8 cellular contexts compared by ENCODE assay signal in the genomic region with DNA sequence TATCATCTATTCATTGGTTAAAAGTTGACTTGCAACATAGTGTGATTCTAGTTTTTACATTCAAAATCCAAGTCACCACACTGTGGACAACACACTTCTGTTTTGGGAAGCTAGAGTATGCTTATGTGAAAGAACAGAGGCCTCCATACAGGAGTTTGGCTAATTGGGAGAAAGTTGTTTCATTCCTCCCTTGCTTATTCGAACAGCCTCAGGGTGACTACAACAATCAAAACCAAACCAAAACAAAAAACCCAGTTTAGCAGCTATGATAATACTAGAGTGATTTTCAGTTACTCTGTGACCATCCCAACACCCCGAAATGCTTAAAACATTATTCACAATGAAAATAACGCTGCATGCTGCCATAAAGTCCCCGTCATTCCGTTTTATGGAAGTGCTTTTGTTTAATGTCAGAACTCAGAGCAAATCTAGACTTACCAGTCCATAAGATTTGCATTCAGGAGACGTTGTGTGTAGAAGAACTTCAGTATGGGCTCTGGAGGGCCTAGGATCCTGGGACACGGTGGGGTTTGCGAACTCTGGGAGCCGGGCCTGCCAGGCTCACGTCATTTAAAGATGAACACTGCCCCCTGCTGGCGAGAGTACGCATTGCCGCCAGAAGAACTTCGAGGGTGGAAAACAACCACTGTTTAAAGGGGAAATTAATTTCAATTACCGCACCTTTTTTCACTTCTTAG.
DNase-seq lines count a peak whose midpoint lies in the region; ATAC-seq and TF ChIP-seq lines count a peak whose summit lies in the region.

No MANE protein-coding gene starts in this region.

- H3K4me3 ChIP-seq in lung: no peak overlapping the region

- no peak overlapping the region for H3K27ac Mint-ChIP-seq in Calu3 (ENCODE audit: unreplicated experiment)
- no peak overlapping the region for H3K27ac Mint-ChIP-seq in activated CD4-positive, alpha-beta T cell treated with anti-CD3 and anti-CD28 coated beads, Interleukin-2, amount 10 ng/mL, durations not matched to agents 7 days and 5 days

- H3K9me3 Mint-ChIP-seq in Calu3 (ENCODE audit: low read depth, unreplicated experiment): no peaks in the 10 kb centered on the region
- no peaks in the 10 kb centered on the region for H3K9me3 Mint-ChIP-seq in activated CD4-positive, alpha-beta T cell treated with anti-CD3 and anti-CD28 coated beads, Interleukin-2, amount 10 ng/mL, durations not matched to agents 7 days and 5 days

- CTCF ChIA-PET in Calu3 (lab: Charles Lee): interaction anchor here (0.8 to 2.7 kb wide), 3 partner anchors 33 to 58 kb away, joined by 3 to 16 read pairs (median 3); no protein-coding TSS in a partner anchor
- CTCF ChIA-PET in activated CD4-positive, alpha-beta T cell treated with anti-CD3 and anti-CD28 coated beads, Interleukin-2, amount 10 ng/mL, durations not matched to agents 7 days and 5 days (lab: Charles Lee): interaction anchor here (0.6 to 2.1 kb wide), 3 partner anchors 8 to 241 kb away, joined by 3 to 6 read pairs (median 5); no protein-coding TSS in a partner anchor

- H3K27ac ChIP-seq in lung (ENCODE audit: low read depth in 1 of 2, low read length in 1 of 2): no peak overlapping the region

- ATAC-seq in GM21723 (IDR thresholded peaks at IDR 0.05; ENCODE audit: unreplicated experiment): peak; percentile 79
- ATAC-seq in lung (ENCODE audit: insufficient read depth, low FRiP score): no peak
- no peak for ATAC-seq in HG03378 (IDR thresholded peaks at IDR 0.05; ENCODE audit: unreplicated experiment)

- POLR2A ChIA-PET in activated CD4-positive, alpha-beta T cell treated with anti-CD3 and anti-CD28 coated beads, Interleukin-2, amount 10 ng/mL, durations not matched to agents 7 days and 5 days (lab: Charles Lee): no interaction called here

- whole genome bisulfite sequencing in lung, 2 donors: 32 to 34% methylated on average over 15 of the region's 15 CpGs

- H3K4me1 Mint-ChIP-seq in Calu3 (ENCODE audit: low read depth, unreplicated experiment): peaks cover 16% of the 10 kb centered on the region
- H3K4me1 Mint-ChIP-seq in activated CD4-positive, alpha-beta T cell treated with anti-CD3 and anti-CD28 coated beads, Interleukin-2, amount 10 ng/mL, durations not matched to agents 7 days and 5 days: no peaks in the 10 kb centered on the region

- no peaks in the 10 kb centered on the region for H3K9me3 ChIP-seq in lung (ENCODE audit: control insufficient read depth in 2 of 2, insufficient read depth in 1 of 2, low read length in 1 of 2)

- peak; percentile 75 for DNase-seq in Calu3
- peak; percentile 3 for DNase-seq in NCI-H2107 treated with DMSO at 0.1 percent for 48 hours (lab: John Stamatoyannopoulos, UW; ENCODE audit: unreplicated experiment)
- peak; percentile 63 for DNase-seq in activated CD4-positive, alpha-beta T cell treated with anti-CD3 and anti-CD28 coated beads, Interleukin-2, amount 10 ng/mL, durations not matched to agents 7 days and 5 days
- DNase-seq in dermis microvascular lymphatic vessel endothelial cell (ENCODE audit: low read depth in 2 of 2): peak; percentile 28 to 57
- peak; percentile 72 for DNase-seq in lung (ENCODE audit: low spot score)
- DNase-seq in stimulated activated CD8-positive, alpha-beta memory T cell treated with anti-CD3 and anti-CD28 coated beads, Interleukin-12 subunit alpha, Interleukin-12 subunit beta, amount 100 ng/mL, for 24 hours (ENCODE audit: extremely low read depth): peak; percentile 27

- H3K4me1 ChIP-seq in lung (ENCODE audit: control insufficient read depth in 2 of 2, insufficient read depth in 2 of 2, low read length in 2 of 2): peaks cover 0 to 1% of the 10 kb centered on the region in 2 donors

- H3K36me3 ChIP-seq in lung (ENCODE audit: control insufficient read depth in 2 of 2, insufficient read depth in 2 of 2, low read length in 2 of 2): no peaks in the 10 kb centered on the region

- no peak overlapping the region for H3K4me3 Mint-ChIP-seq in Calu3 (ENCODE audit: low read depth, unreplicated experiment)
- H3K4me3 Mint-ChIP-seq in activated CD4-positive, alpha-beta T cell treated with anti-CD3 and anti-CD28 coated beads, Interleukin-2, amount 10 ng/mL, durations not matched to agents 7 days and 5 days: no peak overlapping the region

- TF ChIP-seq CTCF in Calu3 (IDR thresholded peaks at IDR 0.05; ENCODE audit: unreplicated experiment): peak; percentile 94
- TF ChIP-seq CTCF in lung (IDR thresholded peaks at IDR 0.05; ENCODE audit: control extremely low read depth, extremely low read depth): peak; percentile 76

- no peaks in the 10 kb centered on the region for H3K27me3 ChIP-seq in lung (ENCODE audit: control insufficient read depth, insufficient read depth)

- no TSS peak for BruUV-seq in Calu3 (replicated peaks; lab: Mats Ljungman, UMichigan)

- intact Hi-C loops in Calu3 (cut with micrococcal nuclease; ENCODE audit: unreplicated experiment): loop anchor here (1.0 to 5.0 kb wide), 4 partner anchors 35 to 1427 kb away; no protein-coding TSS in a partner anchor

- no peaks in the 10 kb centered on the region for H3K36me3 Mint-ChIP-seq in Calu3 (ENCODE audit: insufficient read depth, unreplicated experiment)
- H3K36me3 Mint-ChIP-seq in activated CD4-positive, alpha-beta T cell treated with anti-CD3 and anti-CD28 coated beads, Interleukin-2, amount 10 ng/mL, durations not matched to agents 7 days and 5 days (ENCODE audit: low read depth): no peaks in the 10 kb centered on the region

- H3K27me3 Mint-ChIP-seq in Calu3 (ENCODE audit: unreplicated experiment): peaks cover 25% of the 10 kb centered on the region
- peaks cover 14% of the 10 kb centered on the region for H3K27me3 Mint-ChIP-seq in activated CD4-positive, alpha-beta T cell treated with anti-CD3 and anti-CD28 coated beads, Interleukin-2, amount 10 ng/mL, durations not matched to agents 7 days and 5 days

Comparison
In these comparisons a context has a peak if more than half of its experiments do, and no peak if none do; other contexts are left out.
1. DNase-seq: peak in every context shown above with its lines; median percentile 75 in Calu3; 72 in lung; 63 in activated CD4-positive, alpha-beta T cell treated with anti-CD3 and anti-CD28 coated beads, Interleukin-2, amount 10 ng/mL, durations not matched to agents 7 days and 5 days; 42 in dermis microvascular lymphatic vessel endothelial cell; 27 in stimulated activated CD8-positive, alpha-beta memory T cell treated with anti-CD3 and anti-CD28 coated beads, Interleukin-12 subunit alpha, Interleukin-12 subunit beta, amount 100 ng/mL, for 24 hours; 3 in NCI-H2107 treated with DMSO at 0.1 percent for 48 hours.